In genomic region chr10:11338160-11338844, GRCh38 we compare ENCODE assay signal across 20 cellular contexts.
A peak's percentile ranks its signal among the peaks of the same experiment; 100 is the strongest.
DNase-seq lines count a peak whose midpoint lies in the region; ATAC-seq and TF ChIP-seq lines count a peak whose summit lies in the region.
"Had no signal": no experiment of that assay in that cellular context is flagged by ENCODE, and none has a peak within 500 bp of the region (broad histone marks: within the 10 kb centered on the region; RNA-seq: fewer than 3 reads in every experiment).

No MANE protein-coding gene starts in this region.

- H3K36me3 ChIP-seq in MM.1S (replicated peaks; ENCODE audit: insufficient read depth, low read length) (0 out of 2 replicates have a peak, but pooled peaks cover 7% of the 10 kb centered on the region), hepatocyte (replicated peaks; ENCODE audit: insufficient read depth, low read depth) (no peaks in the 10 kb centered on the region)
- H3K36me3 ChIP-seq: vagina had no signal

- peaks cover 44% of the 10 kb centered on the region for H3F3A ChIP-seq in MM.1S (ENCODE audit: insufficient read depth, low read length)

- H3K4me1 ChIP-seq in MM.1S (ENCODE audit: low read length) (no peaks in the 10 kb centered on the region), hepatocyte (ENCODE audit: insufficient read depth) (no peaks in the 10 kb centered on the region)
- H3K4me1 ChIP-seq: vagina had no signal

- no peak overlapping the region for H3K9ac ChIP-seq in MM.1S (ENCODE audit: low read length)
- H3K9ac ChIP-seq: KMS-11 had no signal

- peak overlapping the region; percentile 64 for H3K27ac Mint-ChIP-seq in activated naive CD8-positive, alpha-beta T cell
- no peak overlapping the region for H3K27ac Mint-ChIP-seq in activated naive CD8-positive, alpha-beta T cell treated with anti-CD3 and anti-CD28 coated beads for 36 hours
- peak overlapping the region; percentile 94 for H3K27ac Mint-ChIP-seq in stimulated activated naive B cell treated with anti-CD40 and anti-IgM and Interleukin-4, amounts not matched to agents 10 μg/mL and 1 μg/mL and 100 μg/mL, for 72 hours
- H3K27ac Mint-ChIP-seq: activated B cell treated with CpG ODN at 0.5 μM for 24 hours, nephron, progenitor cell of endocrine pancreas had no signal

- H3K4me3 Mint-ChIP-seq in activated naive CD8-positive, alpha-beta T cell: no peak overlapping the region
- no peak overlapping the region for H3K4me3 Mint-ChIP-seq in activated naive CD8-positive, alpha-beta T cell treated with anti-CD3 and anti-CD28 coated beads for 36 hours
- peak overlapping the region in 1 of 2 donors; percentile 10 for H3K4me3 Mint-ChIP-seq in stimulated activated naive B cell treated with anti-CD40 and anti-IgM and Interleukin-4, amounts not matched to agents 10 μg/mL and 1 μg/mL and 100 μg/mL, for 72 hours
- H3K4me3 Mint-ChIP-seq: activated B cell treated with CpG ODN at 0.5 μM for 24 hours, nephron had no signal

- DNase-seq in activated naive CD8-positive, alpha-beta T cell treated with anti-CD3 and anti-CD28 coated beads for 36 hours: no peak
- DNase-seq in NCI-H146 treated with DMSO at 0.1 percent for 48 hours (lab: John Stamatoyannopoulos, UW; ENCODE audit: unreplicated experiment) (peak; percentile 70), dorsolateral prefrontal cortex (no peak), GM20000 (ENCODE audit: low spot score) (no peak), MM.1S (no peak), hepatocyte (ENCODE audit: low spot score) (no peak)
- DNase-seq in stimulated activated naive B cell treated with anti-CD40 and anti-IgM and Interleukin-4, amounts not matched to agents 10 μg/mL and 1 μg/mL and 100 μg/mL, for 72 hours: no peak
- DNase-seq: activated B cell treated with CpG ODN at 0.5 μM for 24 hours; activated gamma-delta T cell; COR-L47; kidney; NCI-H2081; NK-92 treated with Interleukin-12 subunit alpha and Interleukin-12 subunit beta, amount 100 ng/mL, for 24 hours; substantia nigra had no signal

- TF ChIP-seq CTCF in dorsolateral prefrontal cortex (IDR thresholded peaks at IDR 0.05 in 54 of 56, conservative IDR thresholded peaks at IDR 0.05 in 2 of 56; ENCODE audit: low read depth in 1 of 56, partially characterized antibody in 56 of 56) (no peak), GM20000 (IDR thresholded peaks at IDR 0.05; ENCODE audit: extremely low read depth, missing control alignments) (no peak), MM.1S (IDR thresholded peaks at IDR 0.05; ENCODE audit: low read length) (no peak), hepatocyte (IDR thresholded peaks at IDR 0.05; ENCODE audit: poor library complexity) (no peak)

- H3K27ac ChIP-seq in dorsolateral prefrontal cortex: peak overlapping the region in 36 of 59 donors; percentile 3 to 82 (median 52)
- H3K27ac ChIP-seq in MM.1S (ENCODE audit: low read length): no peak overlapping the region
- no peak overlapping the region for H3K27ac ChIP-seq in hepatocyte
- H3K27ac ChIP-seq: KMS-11, SK-N-MC, vagina had no signal

- intact Hi-C loops in dorsolateral prefrontal cortex (cut with DNase I): loop anchor here in 1 of 2 donors (5.0 kb wide), 1 partner anchor 176 kb away; no protein-coding TSS in a partner anchor

- WGBS in hepatocyte (ENCODE audit: low lambda C conversion rate, missing lambda C conversion rate): 96% methylated on average over 10 of the region's 10 CpGs

- no peaks in the 10 kb centered on the region; the same call in 1 of the 2 replicates for H4K20me1 ChIP-seq in MM.1S (ENCODE audit: insufficient read depth, low read length)
- no peaks in the 10 kb centered on the region for H4K20me1 ChIP-seq in hepatocyte (ENCODE audit: insufficient read depth, poor library complexity, severe bottlenecking)

- ATAC-seq in stimulated activated naive B cell treated with anti-CD40 and anti-IgM and Interleukin-4, amounts not matched to agents 10 μg/mL and 1 μg/mL and 100 μg/mL, for 72 hours (replicated peaks): peak in 1 of 2 donors; percentile 6

- H3K27me3 ChIP-seq in dorsolateral prefrontal cortex (no peaks in the 10 kb centered on the region), MM.1S (replicated peaks; ENCODE audit: insufficient read depth, low read length) (no peaks in the 10 kb centered on the region), hepatocyte (no peaks in the 10 kb centered on the region)
- H3K27me3 ChIP-seq: vagina had no signal

- no peaks in the 10 kb centered on the region for H3K79me2 ChIP-seq in MM.1S (ENCODE audit: low read length)
- no peaks in the 10 kb centered on the region for H3K79me2 ChIP-seq in hepatocyte

- H3K27me3 Mint-ChIP-seq in activated naive CD8-positive, alpha-beta T cell: no peaks in the 10 kb centered on the region
- no peaks in the 10 kb centered on the region for H3K27me3 Mint-ChIP-seq in activated naive CD8-positive, alpha-beta T cell treated with anti-CD3 and anti-CD28 coated beads for 36 hours
- H3K27me3 Mint-ChIP-seq in stimulated activated naive B cell treated with anti-CD40 and anti-IgM and Interleukin-4, amounts not matched to agents 10 μg/mL and 1 μg/mL and 100 μg/mL, for 72 hours: no peaks in the 10 kb centered on the region
- H3K27me3 Mint-ChIP-seq: activated B cell treated with CpG ODN at 0.5 μM for 24 hours had no signal

- no peak overlapping the region for H3K4me3 ChIP-seq in dorsolateral prefrontal cortex
- H3K4me3 ChIP-seq in MM.1S (ENCODE audit: low read length): no peak overlapping the region
- H3K4me3 ChIP-seq in hepatocyte: no peak overlapping the region
- H3K4me3 ChIP-seq: SK-N-MC, vagina had no signal

- H3K4me2 ChIP-seq in MM.1S (ENCODE audit: low read depth, low read length) (no peak overlapping the region), hepatocyte (no peak overlapping the region)
- H3K4me2 ChIP-seq: KMS-11 had no signal

- no peaks in the 10 kb centered on the region for H3K9me3 Mint-ChIP-seq in activated naive CD8-positive, alpha-beta T cell (ENCODE audit: low read depth)
- H3K9me3 Mint-ChIP-seq in activated naive CD8-positive, alpha-beta T cell treated with anti-CD3 and anti-CD28 coated beads for 36 hours: no peaks in the 10 kb centered on the region
- H3K9me3 Mint-ChIP-seq in stimulated activated naive B cell treated with anti-CD40 and anti-IgM and Interleukin-4, amounts not matched to agents 10 μg/mL and 1 μg/mL and 100 μg/mL, for 72 hours: peaks cover 0 to 2% of the 10 kb centered on the region in 2 donors
- H3K9me3 Mint-ChIP-seq: activated B cell treated with CpG ODN at 0.5 μM for 24 hours, nephron had no signal

- H3K9me3 ChIP-seq in MM.1S (replicated peaks; ENCODE audit: insufficient read depth, low read length) (no peaks in the 10 kb centered on the region), hepatocyte (ENCODE audit: low read depth) (no peaks in the 10 kb centered on the region)
- H3K9me3 ChIP-seq: vagina had no signal

- H2AFZ ChIP-seq in MM.1S (ENCODE audit: low read length) (no peak overlapping the region), hepatocyte (no peak overlapping the region)

- peaks cover 16% of the 10 kb centered on the region for H3K4me1 Mint-ChIP-seq in activated naive CD8-positive, alpha-beta T cell (ENCODE audit: low read depth)
- H3K4me1 Mint-ChIP-seq in activated naive CD8-positive, alpha-beta T cell treated with anti-CD3 and anti-CD28 coated beads for 36 hours: peaks cover 23% of the 10 kb centered on the region
- peaks cover 17 to 23% of the 10 kb centered on the region in 2 donors for H3K4me1 Mint-ChIP-seq in stimulated activated naive B cell treated with anti-CD40 and anti-IgM and Interleukin-4, amounts not matched to agents 10 μg/mL and 1 μg/mL and 100 μg/mL, for 72 hours

- no peaks in the 10 kb centered on the region for H3K36me3 Mint-ChIP-seq in activated naive CD8-positive, alpha-beta T cell
- peaks cover 19% of the 10 kb centered on the region for H3K36me3 Mint-ChIP-seq in activated naive CD8-positive, alpha-beta T cell treated with anti-CD3 and anti-CD28 coated beads for 36 hours
- H3K36me3 Mint-ChIP-seq in stimulated activated naive B cell treated with anti-CD40 and anti-IgM and Interleukin-4, amounts not matched to agents 10 μg/mL and 1 μg/mL and 100 μg/mL, for 72 hours: peaks cover 13 to 28% of the 10 kb centered on the region in 2 donors

- no peaks in the 10 kb centered on the region for H3K9me2 ChIP-seq in MM.1S (replicated peaks; ENCODE audit: insufficient read depth, low read length)
- H3K9me2 ChIP-seq in hepatocyte (replicated peaks; ENCODE audit: insufficient read depth): no peaks in the 10 kb centered on the region

Comparison
In these comparisons a context has a peak if more than half of its experiments do, and no peak if none do; other contexts are left out.
1. H3K27ac ChIP-seq: peak in dorsolateral prefrontal cortex (36 of 59); none in MM.1S (single experiment) and hepatocyte (single experiment).